ENCODE assay signal across 27 cellular contexts in the genomic region with DNA sequence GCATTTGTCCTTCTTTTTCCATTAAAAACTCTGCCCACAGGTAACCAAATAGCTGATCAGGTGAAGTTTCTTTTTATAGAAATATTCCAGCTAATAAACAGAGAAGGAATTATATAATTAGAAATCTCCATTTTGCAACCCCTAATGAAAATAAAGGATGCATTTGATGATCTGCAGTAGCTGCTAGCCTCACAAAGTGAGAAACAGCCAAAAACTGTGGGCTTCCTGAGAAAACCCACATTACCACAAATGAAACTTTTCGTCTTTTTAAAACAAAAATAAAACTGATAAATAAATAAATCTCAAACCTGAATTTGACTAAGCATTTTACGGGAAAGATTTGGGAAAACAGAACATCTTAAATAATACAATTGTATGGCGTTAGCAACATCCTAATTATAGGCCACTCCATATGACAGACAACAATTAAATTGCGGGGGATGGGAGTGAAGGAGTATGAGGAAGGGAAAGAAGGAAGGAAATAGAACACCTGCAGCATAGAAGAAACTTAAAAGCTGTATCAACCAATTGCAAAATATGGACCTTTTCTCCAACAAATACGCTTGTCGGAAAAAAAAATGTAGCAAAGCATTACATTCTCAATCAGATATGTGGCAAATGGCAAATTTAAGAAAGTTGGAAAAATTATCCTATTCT.
DNase-seq lines count a peak whose midpoint lies in the region; ATAC-seq and TF ChIP-seq lines count a peak whose summit lies in the region.
"Had no signal": no experiment of that assay in that cellular context is flagged by ENCODE, and none has a peak within 500 bp of the region (broad histone marks: within the 10 kb centered on the region; RNA-seq: fewer than 3 reads in every experiment).

No MANE protein-coding gene starts in this region.

- H3K27ac Mint-ChIP-seq in T-helper 1 cell treated with Interleukin-12 subunit alpha and Interleukin-12 subunit beta and Interleukin-4 antibody, amounts not matched to agents 30 μg/mL and 1 μg/mL, for 36 hours, result no peak overlapping the region
- H3K27ac Mint-ChIP-seq in natural killer cell treated with Interleukin-12 subunit alpha and Interleukin-12 subunit beta and Interleukin-15 and Interleukin-18, amount 100 ng/mL, for 72 hours, result no peak overlapping the region
- H3K27ac Mint-ChIP-seq: CD4-positive, alpha-beta T cell had no signal

- no peak for TF ChIP-seq CTCF in Loucy (conservative IDR thresholded peaks at IDR 0.05; ENCODE audit: low read length)

- no peaks in the 10 kb centered on the region for H3K27me3 ChIP-seq in Loucy (ENCODE audit: insufficient read depth, low read length, poor library complexity, severe bottlenecking)
- H3K27me3 ChIP-seq: body of pancreas, testis had no signal

- no peaks in the 10 kb centered on the region for H4K20me1 ChIP-seq in Loucy (ENCODE audit: insufficient read depth, low read length, poor library complexity, severe bottlenecking)

- DNase-seq in T-helper 1 cell (no peak), NCI-H748 (lab: John Stamatoyannopoulos, UW; ENCODE audit: unreplicated experiment) (peak; percentile 67), hypothalamus (lab: John Stamatoyannopoulos, UW) (no peak), MV-4-11 (lab: John Stamatoyannopoulos, UW) (no peak), COLO668 (lab: John Stamatoyannopoulos, UW; ENCODE audit: unreplicated experiment) (no peak)
- DNase-seq in natural killer cell treated with Interleukin-12 subunit alpha and Interleukin-12 subunit beta and Interleukin-15 and Interleukin-18, amount 100 ng/mL, for 72 hours (ENCODE audit: low spot score), result no peak
- DNase-seq: 8988T; activated CD4-positive, alpha-beta T cell treated with anti-CD3 and anti-CD28 coated beads, Interleukin-2, amount 50 U/mL, for 1 hour; activated effector memory CD4-positive, alpha-beta T cell treated with anti-CD3 and anti-CD28 coated beads, Interleukin-2, amount 50 U/mL, for 16 hours; body of pancreas; CD4-positive, alpha-beta T cell; DMS 273 treated with DMSO at 0.1 percent for 48 hours; dorsolateral prefrontal cortex; GOT3; left ventricle myocardium superior; NCI-H1048; NCI-H2081 treated with DMSO at 0.1 percent for 48 hours; NCI-H446 treated with DMSO at 0.1 percent for 48 hours; NK-92 treated with Interleukin-12 subunit alpha and Interleukin-12 subunit beta, amount 100 ng/mL, for 24 hours; Right ventricle myocardium superior; stimulated activated CD4-positive, alpha-beta T cell treated with anti-CD3 and anti-CD28 coated beads, Interleukin-15, amount 100 ng/mL, for 24 hours; stimulated activated naive CD4-positive, alpha-beta T cell treated with Interleukin-2 at 50 U/mL for 16 hours; T1000; testis had no signal

- H3K4me1 Mint-ChIP-seq in T-helper 1 cell treated with Interleukin-12 subunit alpha and Interleukin-12 subunit beta and Interleukin-4 antibody, amounts not matched to agents 30 μg/mL and 1 μg/mL, for 36 hours (ENCODE audit: low read depth), result peaks cover 6% of the 10 kb centered on the region
- peaks cover 0 to 8% of the 10 kb centered on the region in 2 donors for H3K4me1 Mint-ChIP-seq in natural killer cell treated with Interleukin-12 subunit alpha and Interleukin-12 subunit beta and Interleukin-15 and Interleukin-18, amount 100 ng/mL, for 72 hours (ENCODE audit: low read depth in 2 of 2)

- H3K9me3 ChIP-seq in Loucy (ENCODE audit: insufficient read depth, low read depth, low read length), result no peaks in the 10 kb centered on the region
- H3K9me3 ChIP-seq: body of pancreas, testis had no signal

- no peak for ATAC-seq in natural killer cell treated with Interleukin-12 subunit alpha and Interleukin-12 subunit beta and Interleukin-15 and Interleukin-18, amount 100 ng/mL, for 72 hours
- ATAC-seq: body of pancreas, HepG2, left ventricle myocardium superior had no signal

- H3K9me2 ChIP-seq in Loucy (replicated peaks; ENCODE audit: low read depth, low read length), result no peaks in the 10 kb centered on the region

- H3F3A ChIP-seq in Loucy (ENCODE audit: low read depth), result no peaks in the 10 kb centered on the region

- peak overlapping the region; percentile 72 for H3K4me2 ChIP-seq in Loucy (ENCODE audit: low read depth, low read length, poor library complexity, severe bottlenecking)

- peak overlapping the region; percentile 40 for H3K9ac ChIP-seq in Loucy (ENCODE audit: low read depth, low read length, poor library complexity, severe bottlenecking)

- peak overlapping the region; percentile 56; the same call in 1 of the 2 replicates for H2AFZ ChIP-seq in Loucy (ENCODE audit: low read length)

- H3K4me1 ChIP-seq in Loucy (ENCODE audit: insufficient read depth, low read length, poor library complexity, severe bottlenecking), result peaks cover 52% of the 10 kb centered on the region
- H3K4me1 ChIP-seq: body of pancreas, testis had no signal

- H3K36me3 ChIP-seq in Loucy (ENCODE audit: insufficient read depth, low read length), result no peaks in the 10 kb centered on the region

- H3K79me2 ChIP-seq in Loucy (ENCODE audit: insufficient read depth, low read length), result no peaks in the 10 kb centered on the region

- H3K4me3 ChIP-seq in Loucy (ENCODE audit: low read length, poor library complexity, severe bottlenecking), result peak overlapping the region; percentile 62
- H3K4me3 ChIP-seq: body of pancreas, dorsolateral prefrontal cortex, testis had no signal

- peaks cover 26% of the 10 kb centered on the region for H3K27me3 Mint-ChIP-seq in T-helper 1 cell treated with Interleukin-12 subunit alpha and Interleukin-12 subunit beta and Interleukin-4 antibody, amounts not matched to agents 30 μg/mL and 1 μg/mL, for 36 hours (ENCODE audit: low read depth)
- H3K27me3 Mint-ChIP-seq in natural killer cell treated with Interleukin-12 subunit alpha and Interleukin-12 subunit beta and Interleukin-15 and Interleukin-18, amount 100 ng/mL, for 72 hours, result no peaks in the 10 kb centered on the region
- H3K27me3 Mint-ChIP-seq: CD4-positive, alpha-beta T cell had no signal

- no peaks in the 10 kb centered on the region for H3K9me3 Mint-ChIP-seq in T-helper 1 cell treated with Interleukin-12 subunit alpha and Interleukin-12 subunit beta and Interleukin-4 antibody, amounts not matched to agents 30 μg/mL and 1 μg/mL, for 36 hours
- H3K9me3 Mint-ChIP-seq in natural killer cell treated with Interleukin-12 subunit alpha and Interleukin-12 subunit beta and Interleukin-15 and Interleukin-18, amount 100 ng/mL, for 72 hours, result peaks cover 6% of the 10 kb centered on the region
- H3K9me3 Mint-ChIP-seq: CD4-positive, alpha-beta T cell had no signal

- H3K36me3 Mint-ChIP-seq in T-helper 1 cell treated with Interleukin-12 subunit alpha and Interleukin-12 subunit beta and Interleukin-4 antibody, amounts not matched to agents 30 μg/mL and 1 μg/mL, for 36 hours (ENCODE audit: low read depth), result no peaks in the 10 kb centered on the region
- no peaks in the 10 kb centered on the region for H3K36me3 Mint-ChIP-seq in natural killer cell treated with Interleukin-12 subunit alpha and Interleukin-12 subunit beta and Interleukin-15 and Interleukin-18, amount 100 ng/mL, for 72 hours

- peak overlapping the region; percentile 3 for H3K4me3 Mint-ChIP-seq in T-helper 1 cell treated with Interleukin-12 subunit alpha and Interleukin-12 subunit beta and Interleukin-4 antibody, amounts not matched to agents 30 μg/mL and 1 μg/mL, for 36 hours
- peak overlapping the region; percentile 20 for H3K4me3 Mint-ChIP-seq in natural killer cell treated with Interleukin-12 subunit alpha and Interleukin-12 subunit beta and Interleukin-15 and Interleukin-18, amount 100 ng/mL, for 72 hours
- H3K4me3 Mint-ChIP-seq: CD4-positive, alpha-beta T cell had no signal
